20 cellular contexts compared by ENCODE assay signal in genomic region chr1:119962296-119962968, GRCh38.
DNase-seq lines count a peak whose midpoint lies in the region; ATAC-seq and TF ChIP-seq lines count a peak whose summit lies in the region.
"Had no signal": no experiment of that assay in that cellular context is flagged by ENCODE, and none has a peak within 500 bp of the region (broad histone marks: within the 10 kb centered on the region; RNA-seq: fewer than 3 reads in every experiment).

No MANE protein-coding gene starts in this region.

- no peaks in the 10 kb centered on the region for H3K9me3 ChIP-seq in gastroesophageal sphincter
- H3K9me3 ChIP-seq in tibial artery = no peaks in the 10 kb centered on the region
- H3K9me3 ChIP-seq in CD8-positive, alpha-beta memory T cell (ENCODE audit: low read length) = no peaks in the 10 kb centered on the region
- H3K9me3 ChIP-seq: colonic mucosa, MG63, neutrophil had no signal

- no peak for TF ChIP-seq CTCF in gastroesophageal sphincter (IDR thresholded peaks at IDR 0.05)
- no peak for TF ChIP-seq CTCF in tibial artery (IDR thresholded peaks at IDR 0.05)

- no peak for TF ChIP-seq EP300 in gastroesophageal sphincter (IDR thresholded peaks at IDR 0.05)

- no peaks in the 10 kb centered on the region for H3K9me3 Mint-ChIP-seq in CD8-positive, alpha-beta memory T cell
- H3K9me3 Mint-ChIP-seq: stimulated activated naive CD8-positive, alpha-beta T cell treated with anti-CD3 and anti-CD28 coated beads, Interleukin-15, Interleukin-2, amounts not matched to agents 100 ng/mL and 50 ng/mL, for 24 hours had no signal

- no peak for TF ChIP-seq POLR2A in gastroesophageal sphincter (IDR thresholded peaks at IDR 0.05)

- H3K4me1 ChIP-seq in gastroesophageal sphincter = peaks cover 18 to 51% (median 26%) of the 10 kb centered on the region in 3 donors
- peaks cover 0 to 99% (median 58%) of the 10 kb centered on the region in 4 donors for H3K4me1 ChIP-seq in tibial artery
- no peaks in the 10 kb centered on the region for H3K4me1 ChIP-seq in CD8-positive, alpha-beta memory T cell (ENCODE audit: insufficient read depth, low read length)
- H3K4me1 ChIP-seq: colonic mucosa had no signal

- H3K27ac Mint-ChIP-seq in CD8-positive, alpha-beta memory T cell = no peak overlapping the region
- H3K27ac Mint-ChIP-seq: activated CD8-positive, alpha-beta memory T cell treated with anti-CD3 and anti-CD28 coated beads, Interleukin-2, amount 10 ng/mL, durations not matched to agents 7 days and 5 days; stimulated activated naive CD8-positive, alpha-beta T cell treated with anti-CD3 and anti-CD28 coated beads, Interleukin-15, Interleukin-2, amounts not matched to agents 100 ng/mL and 50 ng/mL, for 24 hours had no signal

- H3K36me3 Mint-ChIP-seq in CD8-positive, alpha-beta memory T cell = peaks cover 10 to 83% (median 26%) of the 10 kb centered on the region in 3 donors

- intact Hi-C loops in tibial artery (cut with DNase I; ENCODE audit: low total_unique reads) = no loop called here

- H3K36me3 ChIP-seq in gastroesophageal sphincter (peaks cover 0 to 63% of the 10 kb centered on the region in 2 donors), tibial artery (peaks cover 14 to 38% (median 16%) of the 10 kb centered on the region in 3 donors)
- peaks cover 22% of the 10 kb centered on the region for H3K36me3 ChIP-seq in CD8-positive, alpha-beta memory T cell (ENCODE audit: insufficient read depth, low read length)
- H3K36me3 ChIP-seq: colonic mucosa had no signal

- H3K27me3 Mint-ChIP-seq in CD8-positive, alpha-beta memory T cell = no peaks in the 10 kb centered on the region
- H3K27me3 Mint-ChIP-seq: activated CD8-positive, alpha-beta memory T cell treated with anti-CD3 and anti-CD28 coated beads, Interleukin-2, amount 10 ng/mL, durations not matched to agents 7 days and 5 days; stimulated activated naive CD8-positive, alpha-beta T cell treated with anti-CD3 and anti-CD28 coated beads, Interleukin-15, Interleukin-2, amounts not matched to agents 100 ng/mL and 50 ng/mL, for 24 hours had no signal

- H3K4me3 ChIP-seq in gastroesophageal sphincter = no peak overlapping the region
- H3K4me3 ChIP-seq in tibial artery = no peak overlapping the region
- no peak overlapping the region for H3K4me3 ChIP-seq in CD8-positive, alpha-beta memory T cell (ENCODE audit: low read length)
- H3K4me3 ChIP-seq: colonic mucosa, MG63 had no signal

- POLR2A ChIA-PET in CD8-positive, alpha-beta memory T cell (lab: Charles Lee) = no interaction called here

- CTCF ChIA-PET in CD8-positive, alpha-beta memory T cell (lab: Charles Lee) = no interaction called here

- peak overlapping the region; percentile 36 for H3K27ac ChIP-seq in caudate nucleus (ENCODE audit: low read depth, low read length)
- peak overlapping the region in 3 of 4 donors; percentile 30 to 62 (median 32) for H3K27ac ChIP-seq in gastroesophageal sphincter
- H3K27ac ChIP-seq in tibial artery = peak overlapping the region; percentile 55 to 63
- H3K27ac ChIP-seq in CD8-positive, alpha-beta memory T cell (ENCODE audit: low read depth, low read length) = no peak overlapping the region
- H3K27ac ChIP-seq: colonic mucosa, neutrophil had no signal

- 59 to 63% methylated on average over 5 of the region's 5 CpGs for WGBS in gastroesophageal sphincter (ENCODE audit: low coverage in 1 of 2), 2 donors

- peak in 1 of 61 donors; percentile 5 for DNase-seq in caudate nucleus (lab: John Stamatoyannopoulos, UW)
- peak; percentile 25 for DNase-seq in midbrain (lab: John Stamatoyannopoulos, UW)
- no peak for DNase-seq in tibial artery
- no peak for DNase-seq in activated naive CD4-positive, alpha-beta T cell treated with Interleukin-2 at 50 U/mL for 16 hours
- no peak for DNase-seq in CD8-positive, alpha-beta memory T cell
- DNase-seq in HK-2 (ENCODE audit: unreplicated experiment) = no peak
- no peak for DNase-seq in DMS 273 treated with DMSO at 0.1 percent for 48 hours (lab: John Stamatoyannopoulos, UW)
- DNase-seq: activated CD4-positive, alpha-beta T cell treated with anti-CD3 and anti-CD28 coated beads for 1 hour; activated CD8-positive, alpha-beta memory T cell treated with anti-CD3 and anti-CD28 coated beads, Interleukin-2, amount 10 ng/mL, durations not matched to agents 7 days and 5 days; AML-193; amniotic stem cell; colonic mucosa; H7; IMR-90; MG63 had no signal

- H3K27me3 ChIP-seq in gastroesophageal sphincter (no peaks in the 10 kb centered on the region), tibial artery (no peaks in the 10 kb centered on the region)
- no peaks in the 10 kb centered on the region for H3K27me3 ChIP-seq in CD8-positive, alpha-beta memory T cell (ENCODE audit: insufficient read depth, low read length, poor library complexity, severe bottlenecking)
- H3K27me3 ChIP-seq: colonic mucosa, MG63, neutrophil had no signal

- H3K4me3 Mint-ChIP-seq in CD8-positive, alpha-beta memory T cell = no peak overlapping the region
- H3K4me3 Mint-ChIP-seq: activated CD8-positive, alpha-beta memory T cell treated with anti-CD3 and anti-CD28 coated beads, Interleukin-2, amount 10 ng/mL, durations not matched to agents 7 days and 5 days; stimulated activated naive CD8-positive, alpha-beta T cell treated with anti-CD3 and anti-CD28 coated beads, Interleukin-15, Interleukin-2, amounts not matched to agents 100 ng/mL and 50 ng/mL, for 24 hours had no signal

- no peak for ATAC-seq in gastroesophageal sphincter
- ATAC-seq: activated CD8-positive, alpha-beta memory T cell treated with anti-CD3 and anti-CD28 coated beads, Interleukin-2, amount 10 ng/mL, durations not matched to agents 7 days and 5 days; Panc1; SK-N-SH treated with all-trans-retinoic acid at 6 μM for 48 hours had no signal

- H3K4me1 Mint-ChIP-seq in CD8-positive, alpha-beta memory T cell = peaks cover 0 to 5% (median 4%) of the 10 kb centered on the region in 3 donors
